Comparison of ENCODE assay signal across 9 cellular contexts in the genomic region with DNA sequence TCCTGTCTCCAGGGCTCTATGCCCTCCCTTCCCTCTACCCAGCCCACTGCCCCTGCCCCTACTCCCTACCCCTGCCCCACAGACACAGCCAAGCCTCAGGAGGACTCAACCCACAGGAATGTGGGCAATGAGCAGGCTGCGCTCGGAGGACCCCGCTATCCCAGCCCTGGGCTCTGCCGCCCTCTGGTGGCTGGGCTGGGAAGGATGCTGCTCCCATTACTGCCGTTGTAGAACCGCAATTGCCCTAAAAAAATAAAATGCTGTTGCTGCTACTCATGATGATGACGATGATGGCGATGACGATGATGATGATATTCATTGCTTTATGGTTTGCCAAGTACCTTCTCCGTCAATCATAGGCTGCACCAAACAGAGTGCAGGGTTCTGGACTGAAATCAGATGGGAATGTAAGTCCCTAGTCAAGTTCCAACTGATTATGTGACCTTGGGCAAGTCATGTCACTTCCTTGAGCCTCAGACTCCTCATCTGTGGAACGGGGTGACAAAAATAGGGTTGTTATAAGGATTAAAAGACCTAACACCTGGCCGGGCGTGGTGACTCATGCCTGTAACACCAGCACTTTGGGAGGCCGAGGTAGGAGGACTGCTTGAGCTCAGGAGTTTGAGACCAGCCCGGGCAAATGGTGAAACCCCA. TPM values are rescaled to one million over a fixed set of nuclear protein-coding genes. Genes with fewer than 3 reads are reported as not detected.
DNase-seq lines count a peak whose midpoint lies in the region; ATAC-seq and TF ChIP-seq lines count a peak whose summit lies in the region.
"Had no signal": no experiment of that assay in that cellular context is flagged by ENCODE, and none has a peak within 500 bp of the region (broad histone marks: within the 10 kb centered on the region; RNA-seq: fewer than 3 reads in every experiment).

No MANE protein-coding gene starts in this region.

- TF ChIP-seq CTCF in Calu3 (IDR thresholded peaks at IDR 0.05; ENCODE audit: unreplicated experiment) (peak; percentile 85), RWPE1 (conservative IDR thresholded peaks at IDR 0.05; ENCODE audit: low read depth) (peak; percentile 95), fibroblast of the aortic adventitia (IDR thresholded peaks at IDR 0.05; ENCODE audit: insufficient read depth, low read length) (peak; percentile 97), thyroid gland (IDR thresholded peaks at IDR 0.05) (peak; percentile 88 to 99 (median 98))

- H3K36me3 ChIP-seq in thyroid gland = no peaks in the 10 kb centered on the region

- peak; percentile 81 for DNase-seq in Calu3
- DNase-seq in HT1080 (ENCODE audit: low read depth) = peak; percentile 89
- peak; percentile 77 for DNase-seq in RWPE1 (ENCODE audit: low spot score)
- DNase-seq in activated T-helper 9 cell treated with anti-CD3 and anti-CD28 coated beads, Interleukin-2, amount 50 U/mL, for 16 hours (ENCODE audit: low read depth) = peak; percentile 62
- DNase-seq in fibroblast of the aortic adventitia (ENCODE audit: low read depth) = peak; percentile 81
- peak; percentile 18 for DNase-seq in occipital lobe (lab: John Stamatoyannopoulos, UW)
- DNase-seq in thyroid gland = peak; percentile 73 to 79

- H3K4me1 Mint-ChIP-seq in Calu3 (ENCODE audit: low read depth, unreplicated experiment) = peaks cover 31% of the 10 kb centered on the region

- no peak overlapping the region for H3K27ac Mint-ChIP-seq in Calu3 (ENCODE audit: unreplicated experiment)

- ATAC-seq in HG03354 (IDR thresholded peaks at IDR 0.05; ENCODE audit: poor library complexity, severe bottlenecking, unreplicated experiment) = no peak

- H3K4me3 Mint-ChIP-seq in Calu3 (ENCODE audit: low read depth, unreplicated experiment) = no peak overlapping the region

- CTCF ChIA-PET in Calu3 (lab: Charles Lee) = interaction anchor here (0.9 to 2.4 kb wide), 4 partner anchors 48 to 109 kb away, joined by 4 to 19 read pairs (median 12); no protein-coding TSS in a partner anchor
- CTCF ChIA-PET in RWPE1 (lab: Yijun Ruan, JAX) = interaction anchor here (0.6 to 3.6 kb wide), 13 partner anchors 13 to 114 kb away, joined by 3 to 29 read pairs (median 3); partner anchors contain the start of gene EPHA2

- H3K4me3 ChIP-seq in fibroblast of the aortic adventitia (ENCODE audit: low read depth, low read length) (no peak overlapping the region), thyroid gland (replicated peaks in 1 of 3) (no peak overlapping the region)
- H3K4me3 ChIP-seq: SK-N-MC had no signal

- no peak for TF ChIP-seq POLR2A in thyroid gland (IDR thresholded peaks at IDR 0.05)

- H3K36me3 Mint-ChIP-seq in Calu3 (ENCODE audit: insufficient read depth, unreplicated experiment) = no peaks in the 10 kb centered on the region

- H3K27ac ChIP-seq in RWPE1 (peak overlapping the region; percentile 98), thyroid gland (no peak overlapping the region)
- H3K27ac ChIP-seq: SK-N-MC had no signal

- intact Hi-C loops in Calu3 (cut with micrococcal nuclease; ENCODE audit: unreplicated experiment) (loop anchor here (1.0 kb wide), 1 partner anchor 106 kb away; no protein-coding TSS in a partner anchor), thyroid gland (cut with DNase I) (loop anchor here (2.0 kb wide), 1 partner anchor 111 kb away; no protein-coding TSS in a partner anchor)

- WGBS in thyroid gland, 2 donors = 20 to 28% methylated on average over 11 to 15 of the region's 15 CpGs

- peaks cover 35 to 57% of the 10 kb centered on the region in 2 donors for H3K4me1 ChIP-seq in thyroid gland

- no peaks in the 10 kb centered on the region for H3K9me3 Mint-ChIP-seq in Calu3 (ENCODE audit: low read depth, unreplicated experiment)

- POLR2A ChIA-PET in RWPE1 (lab: Yijun Ruan, JAX; ENCODE audit: low non-redundant PET) = no interaction called here

- H3K27me3 ChIP-seq in thyroid gland = no peaks in the 10 kb centered on the region

- H3K27me3 Mint-ChIP-seq in Calu3 (ENCODE audit: unreplicated experiment) = peaks cover 8% of the 10 kb centered on the region

- no peaks in the 10 kb centered on the region for H3K9me3 ChIP-seq in thyroid gland

- no TSS peak for BruUV-seq in Calu3 (replicated peaks; lab: Mats Ljungman, UMichigan)

RNA-seq across cellular contexts. Expression of gene ARHGEF19, which starts 24.6 kb away (rescaled TPM):
- total RNA-seq in Calu3 (2022) (16.6 and 17.2 TPM in 2 replicates), fibroblast of the aortic adventitia (ENCODE audit: low replicate concordance) (2.8 and 12.1 TPM in 2 replicates), occipital lobe (0.16 TPM), thyroid gland (10 to 100 TPM; 11.9 to 32.3 (median 17.5) TPM)
- not detected in 2 replicates for total RNA-seq in HT1080 (2014; rRNA removed; shearing (Covaris generic))
- not detected in 2 replicates for polyA plus RNA-seq in HT1080 (2015; cell fraction: cytosol; rRNA removed)
- not detected in 2 replicates for polyA plus RNA-seq in HT1080 (2015; cell fraction: nucleus; rRNA removed)

RNA-seq across cellular contexts. Expression of gene EPHA2, which starts 32.0 kb away (rescaled TPM):
- 130 and 161 TPM in 2 replicates for total RNA-seq in Calu3 (2022)
- 99.1 and 114 TPM in 2 replicates for total RNA-seq in HT1080 (2014; rRNA removed; shearing (Covaris generic))
- polyA plus RNA-seq in HT1080 (2015; cell fraction: cytosol; rRNA removed) = 162 and 178 TPM in 2 replicates
- polyA plus RNA-seq in HT1080 (2015; cell fraction: nucleus; rRNA removed) = 370 and 375 TPM in 2 replicates
- total RNA-seq in fibroblast of the aortic adventitia (ENCODE audit: low replicate concordance) = 7.8 and 7.9 TPM in 2 replicates
- 1.1 TPM for total RNA-seq in occipital lobe
- total RNA-seq in thyroid gland = 10 to 100 TPM; 22.3 to 53.2 (median 29.3) TPM

RNA-seq across cellular contexts. Expression of gene CPLANE2, which starts 49.1 kb away (rescaled TPM):
- 4.2 and 7.4 TPM in 2 replicates for total RNA-seq in Calu3 (2022)
- 7.4 and 9.2 TPM in 2 replicates for total RNA-seq in HT1080 (2014; rRNA removed; shearing (Covaris generic))
- 5.2 and 9.3 TPM in 2 replicates for polyA plus RNA-seq in HT1080 (2015; cell fraction: cytosol; rRNA removed)
- 2.7 and 4.6 TPM in 2 replicates for polyA plus RNA-seq in HT1080 (2015; cell fraction: nucleus; rRNA removed)
- 6.7 and 7.5 TPM in 2 replicates for total RNA-seq in fibroblast of the aortic adventitia (ENCODE audit: low replicate concordance)
- 19.0 TPM for total RNA-seq in occipital lobe
- total RNA-seq in thyroid gland = 10 to 100 TPM in 3 of 4 donors, 1 to 10 TPM in 1; 4.3 to 21.8 (median 15.3) TPM

Comparison
In these comparisons a context has a peak if more than half of its experiments do, and no peak if none do; other contexts are left out.
1. DNase-seq: peak in every context shown above with its lines; median percentile 89 in HT1080; 81 in Calu3; 81 in fibroblast of the aortic adventitia; 77 in RWPE1; 76 in thyroid gland; 62 in activated T-helper 9 cell treated with anti-CD3 and anti-CD28 coated beads, Interleukin-2, amount 50 U/mL, for 16 hours; 18 in occipital lobe.